1 cellular context compared by ENCODE assay signal in the genomic region with DNA sequence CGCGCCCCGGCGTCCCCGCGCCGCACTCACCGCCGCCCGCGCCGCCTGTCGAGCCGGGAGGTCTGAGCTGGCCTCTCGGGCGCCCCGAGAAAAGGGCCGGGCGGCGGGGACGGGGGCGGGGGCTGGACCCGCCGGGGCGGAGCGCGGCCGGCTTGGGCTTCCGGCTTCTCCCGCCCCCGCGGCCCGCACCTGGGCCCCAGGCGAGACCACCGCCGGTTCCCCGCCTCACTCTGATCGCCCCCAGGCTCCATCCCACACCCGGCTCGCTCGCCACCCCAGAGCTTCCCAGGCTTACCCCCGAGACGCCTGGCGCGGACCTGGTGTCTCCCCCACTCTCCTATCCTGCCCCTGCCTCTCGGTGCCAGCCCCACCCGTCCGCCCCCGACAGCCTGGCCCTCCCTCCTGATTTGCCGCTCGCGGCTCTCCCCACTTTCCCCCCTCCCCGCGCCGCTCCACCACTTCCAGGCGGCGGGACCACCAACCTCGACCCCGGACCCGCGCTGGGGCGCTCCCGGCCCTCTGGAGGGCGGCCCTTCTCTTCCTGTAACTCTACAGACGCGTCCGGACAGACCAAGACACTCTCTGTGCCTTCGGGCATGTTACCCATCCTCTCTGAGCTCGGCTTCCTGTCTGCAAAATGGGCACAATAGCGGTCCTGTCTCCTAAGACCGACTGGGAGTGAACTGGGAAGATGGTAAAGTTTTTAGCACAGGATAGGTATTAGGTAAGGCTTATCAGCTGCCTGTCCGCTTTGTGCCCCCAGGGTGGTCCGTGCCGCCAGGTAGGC.
TF ChIP-seq lines count a peak whose summit lies in the region.

A gene (minus strand): TSS at position 64 of the 787 bp plus-strand sequence. CDS start 30,189 bp downstream, outside the sequence.

TF ChIP-seq in HEK293, 187 proteins besides CTCF, POLR2A, EP300 and RAD21 (continued from another document and continues in another):
- TF ChIP-seq, protein P1, sequence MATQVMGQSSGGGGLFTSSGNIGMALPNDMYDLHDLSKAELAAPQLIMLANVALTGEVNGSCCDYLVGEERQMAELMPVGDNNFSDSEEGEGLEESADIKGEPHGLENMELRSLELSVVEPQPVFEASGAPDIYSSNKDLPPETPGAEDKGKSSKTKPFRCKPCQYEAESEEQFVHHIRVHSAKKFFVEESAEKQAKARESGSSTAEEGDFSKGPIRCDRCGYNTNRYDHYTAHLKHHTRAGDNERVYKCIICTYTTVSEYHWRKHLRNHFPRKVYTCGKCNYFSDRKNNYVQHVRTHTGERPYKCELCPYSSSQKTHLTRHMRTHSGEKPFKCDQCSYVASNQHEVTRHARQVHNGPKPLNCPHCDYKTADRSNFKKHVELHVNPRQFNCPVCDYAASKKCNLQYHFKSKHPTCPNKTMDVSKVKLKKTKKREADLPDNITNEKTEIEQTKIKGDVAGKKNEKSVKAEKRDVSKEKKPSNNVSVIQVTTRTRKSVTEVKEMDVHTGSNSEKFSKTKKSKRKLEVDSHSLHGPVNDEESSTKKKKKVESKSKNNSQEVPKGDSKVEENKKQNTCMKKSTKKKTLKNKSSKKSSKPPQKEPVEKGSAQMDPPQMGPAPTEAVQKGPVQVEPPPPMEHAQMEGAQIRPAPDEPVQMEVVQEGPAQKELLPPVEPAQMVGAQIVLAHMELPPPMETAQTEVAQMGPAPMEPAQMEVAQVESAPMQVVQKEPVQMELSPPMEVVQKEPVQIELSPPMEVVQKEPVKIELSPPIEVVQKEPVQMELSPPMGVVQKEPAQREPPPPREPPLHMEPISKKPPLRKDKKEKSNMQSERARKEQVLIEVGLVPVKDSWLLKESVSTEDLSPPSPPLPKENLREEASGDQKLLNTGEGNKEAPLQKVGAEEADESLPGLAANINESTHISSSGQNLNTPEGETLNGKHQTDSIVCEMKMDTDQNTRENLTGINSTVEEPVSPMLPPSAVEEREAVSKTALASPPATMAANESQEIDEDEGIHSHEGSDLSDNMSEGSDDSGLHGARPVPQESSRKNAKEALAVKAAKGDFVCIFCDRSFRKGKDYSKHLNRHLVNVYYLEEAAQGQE (tag by site-specific recombination; IDR thresholded peaks at IDR 0.05) = no peak; the same call in 1 of the 2 replicates
- peak; percentile 86 for TF ChIP-seq GLIS2 (tag by site-specific recombination; IDR thresholded peaks at IDR 0.05)
- TF ChIP-seq, protein P2, sequence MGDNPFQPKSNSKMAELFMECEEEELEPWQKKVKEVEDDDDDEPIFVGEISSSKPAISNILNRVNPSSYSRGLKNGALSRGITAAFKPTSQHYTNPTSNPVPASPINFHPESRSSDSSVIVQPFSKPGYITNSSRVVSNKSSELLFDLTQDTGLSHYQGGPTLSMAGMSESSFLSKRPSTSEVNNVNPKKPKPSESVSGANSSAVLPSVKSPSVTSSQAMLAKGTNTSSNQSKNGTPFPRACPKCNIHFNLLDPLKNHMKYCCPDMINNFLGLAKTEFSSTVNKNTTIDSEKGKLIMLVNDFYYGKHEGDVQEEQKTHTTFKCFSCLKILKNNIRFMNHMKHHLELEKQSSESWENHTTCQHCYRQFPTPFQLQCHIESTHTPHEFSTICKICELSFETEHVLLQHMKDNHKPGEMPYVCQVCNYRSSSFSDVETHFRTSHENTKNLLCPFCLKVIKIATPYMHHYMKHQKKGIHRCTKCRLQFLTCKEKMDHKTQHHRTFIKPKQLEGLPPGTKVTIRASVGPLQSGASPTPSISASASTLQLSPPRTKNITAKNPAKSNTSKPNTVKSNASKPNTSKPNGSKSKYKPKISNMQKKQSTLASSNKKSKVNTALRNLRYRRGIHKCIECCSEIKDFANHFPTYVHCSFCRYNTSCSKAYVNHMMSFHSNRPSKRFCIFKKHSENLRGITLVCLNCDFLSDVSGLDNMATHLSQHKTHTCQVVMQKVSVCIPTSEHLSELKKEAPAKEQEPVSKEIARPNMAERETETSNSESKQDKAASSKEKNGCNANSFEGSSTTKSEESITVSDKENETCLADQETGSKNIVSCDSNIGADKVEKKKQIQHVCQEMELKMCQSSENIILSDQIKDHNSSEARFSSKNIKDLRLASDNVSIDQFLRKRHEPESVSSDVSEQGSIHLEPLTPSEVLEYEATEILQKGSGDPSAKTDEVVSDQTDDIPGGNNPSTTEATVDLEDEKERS (tag by site-specific recombination; IDR thresholded peaks at IDR 0.05) = no peak
- no peak for TF ChIP-seq ZNF830 (tag by site-specific recombination; IDR thresholded peaks at IDR 0.05; ENCODE audit: low read depth)
- TF ChIP-seq ZNF155 (tag by site-specific recombination; IDR thresholded peaks at IDR 0.05) = no peak
- peak; percentile 84; the same call in 1 of the 2 replicates for TF ChIP-seq ZNF768 (tag by site-specific recombination; IDR thresholded peaks at IDR 0.05)
- peak; percentile 67; the same call in 1 of the 2 replicates for TF ChIP-seq SP7 (tag by site-specific recombination; IDR thresholded peaks at IDR 0.05)
- TF ChIP-seq SETDB1 (IDR thresholded peaks at IDR 0.05; ENCODE audit: insufficient read length, low read length) = no peak
- no peak for TF ChIP-seq TRIM28 (IDR thresholded peaks at IDR 0.05; ENCODE audit: borderline replicate concordance, low read length)
- TF ChIP-seq ZNF426 (tag by site-specific recombination; IDR thresholded peaks at IDR 0.05) = no peak
- TF ChIP-seq ZNF664 (tag by site-specific recombination; IDR thresholded peaks at IDR 0.05) = no peak
- no peak for TF ChIP-seq ZNF138 (tag by site-specific recombination; IDR thresholded peaks at IDR 0.05; ENCODE audit: borderline replicate concordance)
- TF ChIP-seq ZNF585B (tag by site-specific recombination; IDR thresholded peaks at IDR 0.05) = no peak
- peak; percentile 77 for TF ChIP-seq KLF16 (tag by site-specific recombination; IDR thresholded peaks at IDR 0.05)
- TF ChIP-seq ZNF157 (tag by site-specific recombination; IDR thresholded peaks at IDR 0.05) = no peak
- no peak for TF ChIP-seq ZNF391 (tag by site-specific recombination; IDR thresholded peaks at IDR 0.05; ENCODE audit: borderline replicate concordance, low read depth)
- TF ChIP-seq, protein P3, sequence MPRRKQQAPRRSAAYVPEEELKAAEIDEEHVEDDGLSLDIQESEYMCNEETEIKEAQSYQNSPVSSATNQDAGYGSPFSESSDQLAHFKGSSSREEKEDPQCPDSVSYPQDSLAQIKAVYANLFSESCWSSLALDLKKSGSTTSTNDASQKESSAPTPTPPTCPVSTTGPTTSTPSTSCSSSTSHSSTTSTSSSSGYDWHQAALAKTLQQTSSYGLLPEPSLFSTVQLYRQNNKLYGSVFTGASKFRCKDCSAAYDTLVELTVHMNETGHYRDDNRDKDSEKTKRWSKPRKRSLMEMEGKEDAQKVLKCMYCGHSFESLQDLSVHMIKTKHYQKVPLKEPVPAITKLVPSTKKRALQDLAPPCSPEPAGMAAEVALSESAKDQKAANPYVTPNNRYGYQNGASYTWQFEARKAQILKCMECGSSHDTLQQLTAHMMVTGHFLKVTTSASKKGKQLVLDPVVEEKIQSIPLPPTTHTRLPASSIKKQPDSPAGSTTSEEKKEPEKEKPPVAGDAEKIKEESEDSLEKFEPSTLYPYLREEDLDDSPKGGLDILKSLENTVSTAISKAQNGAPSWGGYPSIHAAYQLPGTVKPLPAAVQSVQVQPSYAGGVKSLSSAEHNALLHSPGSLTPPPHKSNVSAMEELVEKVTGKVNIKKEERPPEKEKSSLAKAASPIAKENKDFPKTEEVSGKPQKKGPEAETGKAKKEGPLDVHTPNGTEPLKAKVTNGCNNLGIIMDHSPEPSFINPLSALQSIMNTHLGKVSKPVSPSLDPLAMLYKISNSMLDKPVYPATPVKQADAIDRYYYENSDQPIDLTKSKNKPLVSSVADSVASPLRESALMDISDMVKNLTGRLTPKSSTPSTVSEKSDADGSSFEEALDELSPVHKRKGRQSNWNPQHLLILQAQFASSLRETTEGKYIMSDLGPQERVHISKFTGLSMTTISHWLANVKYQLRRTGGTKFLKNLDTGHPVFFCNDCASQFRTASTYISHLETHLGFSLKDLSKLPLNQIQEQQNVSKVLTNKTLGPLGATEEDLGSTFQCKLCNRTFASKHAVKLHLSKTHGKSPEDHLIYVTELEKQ (tag by site-specific recombination; IDR thresholded peaks at IDR 0.05; ENCODE audit: borderline replicate concordance) = no peak
- TF ChIP-seq, protein P4, sequence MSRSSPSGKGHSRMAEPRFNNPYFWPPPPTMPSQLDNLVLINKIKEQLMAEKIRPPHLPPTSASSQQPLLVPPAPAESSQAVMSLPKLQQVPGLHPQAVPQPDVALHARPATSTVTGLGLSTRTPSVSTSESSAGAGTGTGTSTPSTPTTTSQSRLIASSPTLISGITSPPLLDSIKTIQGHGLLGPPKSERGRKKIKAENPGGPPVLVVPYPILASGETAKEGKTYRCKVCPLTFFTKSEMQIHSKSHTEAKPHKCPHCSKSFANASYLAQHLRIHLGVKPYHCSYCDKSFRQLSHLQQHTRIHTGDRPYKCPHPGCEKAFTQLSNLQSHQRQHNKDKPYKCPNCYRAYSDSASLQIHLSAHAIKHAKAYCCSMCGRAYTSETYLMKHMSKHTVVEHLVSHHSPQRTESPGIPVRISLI (tag by site-specific recombination; IDR thresholded peaks at IDR 0.05) = no peak
- TF ChIP-seq ZNF670 (tag by site-specific recombination; IDR thresholded peaks at IDR 0.05; ENCODE audit: low read depth) = no peak
- TF ChIP-seq ZNF211 (tag by site-specific recombination; IDR thresholded peaks at IDR 0.05; ENCODE audit: low read depth) = no peak
- TF ChIP-seq ZNF223 (tag by site-specific recombination; IDR thresholded peaks at IDR 0.05) = no peak
- no peak for TF ChIP-seq IKZF3 (tag by site-specific recombination; IDR thresholded peaks at IDR 0.05)
- TF ChIP-seq ZNF350 (tag by site-specific recombination; IDR thresholded peaks at IDR 0.05) = no peak
- no peak for TF ChIP-seq ZNF19 (tag by site-specific recombination; IDR thresholded peaks at IDR 0.05; ENCODE audit: low read depth)
- peak; percentile 4; the same call in 1 of the 2 replicates for TF ChIP-seq ZNF561 (tag by site-specific recombination; IDR thresholded peaks at IDR 0.05; ENCODE audit: borderline replicate concordance)
- no peak for TF ChIP-seq ZNF510 (tag by site-specific recombination; IDR thresholded peaks at IDR 0.05; ENCODE audit: insufficient replicate concordance)
- TF ChIP-seq ZNF133 (tag by site-specific recombination; IDR thresholded peaks at IDR 0.05) = no peak
- no peak for TF ChIP-seq ZNF596 (tag by site-specific recombination; IDR thresholded peaks at IDR 0.05)
- peak; percentile 21; the same call in 1 of the 2 replicates for TF ChIP-seq ZNF843 (tag by site-specific recombination; IDR thresholded peaks at IDR 0.05)
- no peak for TF ChIP-seq ZSCAN16 (tag by site-specific recombination; IDR thresholded peaks at IDR 0.05)
- TF ChIP-seq ZNF292 (tag by site-specific recombination; IDR thresholded peaks at IDR 0.05; ENCODE audit: borderline replicate concordance, low read depth) = no peak
- TF ChIP-seq ZNF48 (tag by site-specific recombination; IDR thresholded peaks at IDR 0.05) = no peak
- TF ChIP-seq, protein P5, sequence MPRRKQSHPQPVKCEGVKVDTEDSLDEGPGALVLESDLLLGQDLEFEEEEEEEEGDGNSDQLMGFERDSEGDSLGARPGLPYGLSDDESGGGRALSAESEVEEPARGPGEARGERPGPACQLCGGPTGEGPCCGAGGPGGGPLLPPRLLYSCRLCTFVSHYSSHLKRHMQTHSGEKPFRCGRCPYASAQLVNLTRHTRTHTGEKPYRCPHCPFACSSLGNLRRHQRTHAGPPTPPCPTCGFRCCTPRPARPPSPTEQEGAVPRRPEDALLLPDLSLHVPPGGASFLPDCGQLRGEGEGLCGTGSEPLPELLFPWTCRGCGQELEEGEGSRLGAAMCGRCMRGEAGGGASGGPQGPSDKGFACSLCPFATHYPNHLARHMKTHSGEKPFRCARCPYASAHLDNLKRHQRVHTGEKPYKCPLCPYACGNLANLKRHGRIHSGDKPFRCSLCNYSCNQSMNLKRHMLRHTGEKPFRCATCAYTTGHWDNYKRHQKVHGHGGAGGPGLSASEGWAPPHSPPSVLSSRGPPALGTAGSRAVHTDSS (tag by site-specific recombination; IDR thresholded peaks at IDR 0.05) = no peak
- peak; percentile 92 for TF ChIP-seq ZNF335 (tag by site-specific recombination; conservative IDR thresholded peaks at IDR 0.05)
- TF ChIP-seq, protein P6, sequence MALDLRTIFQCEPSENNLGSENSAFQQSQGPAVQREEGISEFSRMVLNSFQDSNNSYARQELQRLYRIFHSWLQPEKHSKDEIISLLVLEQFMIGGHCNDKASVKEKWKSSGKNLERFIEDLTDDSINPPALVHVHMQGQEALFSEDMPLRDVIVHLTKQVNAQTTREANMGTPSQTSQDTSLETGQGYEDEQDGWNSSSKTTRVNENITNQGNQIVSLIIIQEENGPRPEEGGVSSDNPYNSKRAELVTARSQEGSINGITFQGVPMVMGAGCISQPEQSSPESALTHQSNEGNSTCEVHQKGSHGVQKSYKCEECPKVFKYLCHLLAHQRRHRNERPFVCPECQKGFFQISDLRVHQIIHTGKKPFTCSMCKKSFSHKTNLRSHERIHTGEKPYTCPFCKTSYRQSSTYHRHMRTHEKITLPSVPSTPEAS (tag by site-specific recombination; IDR thresholded peaks at IDR 0.05) = no peak
- no peak for TF ChIP-seq ZNF560 (tag by site-specific recombination; IDR thresholded peaks at IDR 0.05; ENCODE audit: borderline replicate concordance)
- TF ChIP-seq, protein P7, sequence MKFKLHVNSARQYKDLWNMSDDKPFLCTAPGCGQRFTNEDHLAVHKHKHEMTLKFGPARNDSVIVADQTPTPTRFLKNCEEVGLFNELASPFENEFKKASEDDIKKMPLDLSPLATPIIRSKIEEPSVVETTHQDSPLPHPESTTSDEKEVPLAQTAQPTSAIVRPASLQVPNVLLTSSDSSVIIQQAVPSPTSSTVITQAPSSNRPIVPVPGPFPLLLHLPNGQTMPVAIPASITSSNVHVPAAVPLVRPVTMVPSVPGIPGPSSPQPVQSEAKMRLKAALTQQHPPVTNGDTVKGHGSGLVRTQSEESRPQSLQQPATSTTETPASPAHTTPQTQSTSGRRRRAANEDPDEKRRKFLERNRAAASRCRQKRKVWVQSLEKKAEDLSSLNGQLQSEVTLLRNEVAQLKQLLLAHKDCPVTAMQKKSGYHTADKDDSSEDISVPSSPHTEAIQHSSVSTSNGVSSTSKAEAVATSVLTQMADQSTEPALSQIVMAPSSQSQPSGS (tag by site-specific recombination; IDR thresholded peaks at IDR 0.05; ENCODE audit: low read depth) = no peak
